In the genomic region with DNA sequence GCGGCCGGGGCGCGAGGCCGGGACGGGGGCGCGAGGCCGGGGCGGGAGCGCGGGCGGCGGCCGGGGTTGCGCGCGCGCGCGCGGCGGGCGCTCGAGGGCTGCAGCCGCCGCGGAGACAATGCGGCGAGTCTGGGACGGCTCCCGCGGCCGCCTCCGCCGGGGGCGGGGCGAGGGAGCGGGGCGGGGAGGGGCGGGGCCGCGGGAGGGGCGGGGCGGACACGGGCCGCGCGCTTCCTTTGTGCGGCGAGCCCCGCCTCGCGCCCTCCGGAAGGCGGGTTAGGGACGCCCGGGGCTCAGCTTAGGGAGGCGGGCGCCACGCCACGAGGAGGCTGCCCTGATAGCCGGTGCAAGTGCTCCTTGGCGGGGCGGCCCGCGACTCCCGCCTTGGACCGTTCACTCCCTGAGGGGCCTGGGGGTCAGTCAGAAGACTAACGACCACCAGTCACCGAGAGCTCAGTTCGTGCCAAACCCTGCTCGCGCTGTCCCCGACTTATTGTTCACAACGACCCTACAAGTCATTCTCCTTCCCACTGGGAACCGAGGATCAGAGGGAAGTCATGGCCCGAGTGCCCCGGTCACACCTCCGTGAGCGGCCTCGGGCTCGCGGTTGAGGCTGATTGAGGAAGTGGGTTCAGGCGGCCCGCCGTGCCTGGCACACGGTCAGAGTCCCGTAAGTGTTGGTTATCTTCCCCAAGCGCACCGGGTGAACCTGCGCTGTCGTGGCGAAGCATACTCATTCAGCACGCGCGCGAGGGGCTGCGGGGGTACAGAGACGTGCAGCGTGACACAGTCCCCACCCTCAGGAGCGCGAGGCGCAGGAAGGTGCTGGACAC, we compare ENCODE assay signal across 1 cellular context.
TF ChIP-seq lines count a peak whose summit lies in the region.

No MANE protein-coding gene starts in this region.

TF ChIP-seq in H1, 55 proteins besides CTCF, POLR2A, EP300 and RAD21:
- no peak for TF ChIP-seq ZNF274 (IDR thresholded peaks at IDR 0.05; ENCODE audit: borderline replicate concordance, extremely low read depth, low read length)
- TF ChIP-seq TAF1 (IDR thresholded peaks at IDR 0.05; ENCODE audit: low read depth, low read length), result 0 out of 2 replicates have a peak, but pooled peaks have one; percentile 40
- TF ChIP-seq KDM5A (IDR thresholded peaks at IDR 0.05; ENCODE audit: low read length), result no peak
- TF ChIP-seq TAF7 (optimal IDR thresholded peaks at IDR 0.05; ENCODE audit: borderline replicate concordance, low read depth, low read length), result peak; percentile 2
- TF ChIP-seq YY1 (IDR thresholded peaks at IDR 0.05; ENCODE audit: low read depth, low read length), result no peak
- no peak for TF ChIP-seq SIN3A (conservative IDR thresholded peaks at IDR 0.05 in 1 of 2, IDR thresholded peaks at IDR 0.05 in 1 of 2; ENCODE audit: low read depth in 1 of 2, low read length in 2 of 2)
- TF ChIP-seq EZH2 (IDR thresholded peaks at IDR 0.05; ENCODE audit: low read depth, low read length, severe bottlenecking), result peak; percentile 67
- TF ChIP-seq KDM4A (IDR thresholded peaks at IDR 0.05; ENCODE audit: low read depth, low read length, severe bottlenecking), result peak; percentile 61
- peak; percentile 75 for TF ChIP-seq SUZ12 (IDR thresholded peaks at IDR 0.05; ENCODE audit: low read length)
- no peak for TF ChIP-seq RBBP5 (IDR thresholded peaks at IDR 0.05; ENCODE audit: borderline replicate concordance, low read depth, low read length)
- TF ChIP-seq SIRT6 (IDR thresholded peaks at IDR 0.05; ENCODE audit: low read length), result no peak
- no peak for TF ChIP-seq SRF (IDR thresholded peaks at IDR 0.05; ENCODE audit: low read depth, low read length)
- TF ChIP-seq, protein P1, sequence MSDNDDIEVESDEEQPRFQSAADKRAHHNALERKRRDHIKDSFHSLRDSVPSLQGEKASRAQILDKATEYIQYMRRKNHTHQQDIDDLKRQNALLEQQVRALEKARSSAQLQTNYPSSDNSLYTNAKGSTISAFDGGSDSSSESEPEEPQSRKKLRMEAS (IDR thresholded peaks at IDR 0.05), result peak; percentile 54; the same call in 1 of the 2 replicates
- no peak for TF ChIP-seq SP1 (IDR thresholded peaks at IDR 0.05; ENCODE audit: low read depth, low read length)
- TF ChIP-seq, protein P2, sequence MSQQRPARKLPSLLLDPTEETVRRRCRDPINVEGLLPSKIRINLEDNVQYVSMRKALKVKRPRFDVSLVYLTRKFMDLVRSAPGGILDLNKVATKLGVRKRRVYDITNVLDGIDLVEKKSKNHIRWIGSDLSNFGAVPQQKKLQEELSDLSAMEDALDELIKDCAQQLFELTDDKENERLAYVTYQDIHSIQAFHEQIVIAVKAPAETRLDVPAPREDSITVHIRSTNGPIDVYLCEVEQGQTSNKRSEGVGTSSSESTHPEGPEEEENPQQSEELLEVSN (IDR thresholded peaks at IDR 0.05), result 0 out of 2 replicates have a peak, but pooled peaks have one; percentile 25
- TF ChIP-seq POLR2AphosphoS5 (IDR thresholded peaks at IDR 0.05; ENCODE audit: low read depth, low read length), result peak; percentile 76
